Comparison of ENCODE assay signal across 1 cellular context in the genomic region with DNA sequence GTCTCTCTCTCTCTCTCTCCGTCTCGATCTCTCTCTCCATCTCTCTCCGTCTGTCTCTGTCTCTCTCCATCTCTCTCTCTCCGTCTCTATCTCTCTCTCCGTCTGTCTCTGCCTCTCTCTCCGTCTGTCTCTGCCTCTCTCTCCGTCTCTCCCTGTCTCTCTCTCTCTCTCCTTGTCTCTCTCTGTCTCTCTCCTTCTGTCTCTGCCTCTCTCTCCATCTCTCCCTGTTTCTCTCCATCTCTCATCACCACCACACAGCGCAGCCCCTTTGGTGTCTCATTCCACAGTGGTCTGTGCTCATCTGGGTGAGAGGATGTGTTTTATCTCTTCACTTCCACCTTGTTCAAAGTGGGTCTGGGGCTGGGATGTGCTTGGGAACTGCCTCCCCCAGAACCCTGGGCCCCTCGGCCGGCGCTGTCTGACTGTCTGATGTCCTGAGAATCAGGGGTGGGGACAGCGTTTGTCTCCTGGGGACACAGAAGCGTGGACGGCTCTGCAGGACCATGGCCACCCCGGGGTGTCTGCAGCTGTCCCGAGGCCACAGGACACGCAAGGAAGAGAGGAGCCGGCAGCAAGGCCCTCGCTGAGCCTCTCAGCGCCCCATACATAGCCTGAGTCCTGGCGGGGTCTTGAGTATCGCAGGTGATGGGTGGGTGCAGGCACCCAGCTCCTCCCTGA.
TF ChIP-seq lines count a peak whose summit lies in the region.

No MANE protein-coding gene starts in this region.

TF ChIP-seq in K562, 482 proteins besides CTCF, POLR2A, EP300 and RAD21:
- TF ChIP-seq ZZZ3 (IDR thresholded peaks at IDR 0.05) (no peak), POLR2G (IDR thresholded peaks at IDR 0.05; ENCODE audit: low read depth, low read length) (0 out of 2 replicates have a peak, but pooled peaks have one; percentile 15)
TF ChIP-seq in K562: peak in this region for 1.
